In the genomic region with DNA sequence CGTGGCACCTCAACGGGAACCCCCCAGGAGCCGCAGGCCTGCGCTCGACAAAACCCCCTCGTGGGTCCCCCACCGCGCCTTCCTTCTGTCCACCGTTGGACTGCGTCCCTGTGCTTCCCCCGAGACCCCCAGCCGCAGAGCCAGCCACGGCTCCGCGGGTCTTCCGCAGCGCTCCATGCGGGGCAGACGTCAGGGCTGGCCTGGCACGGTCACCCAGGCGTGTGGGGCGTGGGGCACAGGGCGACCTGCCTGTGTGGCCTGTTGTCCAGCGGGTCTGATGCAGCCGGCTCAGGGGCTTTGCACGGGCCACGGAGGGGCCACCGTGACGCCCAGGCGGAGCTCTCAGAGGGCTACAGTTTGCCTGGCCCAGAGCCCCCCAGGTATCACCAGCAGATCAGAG, we compare ENCODE assay signal across 12 cellular contexts. TPM values are rescaled to one million over a fixed set of nuclear protein-coding genes. Genes with fewer than 3 reads are reported as not detected.
DNase-seq lines count a peak whose midpoint lies in the region; ATAC-seq and TF ChIP-seq lines count a peak whose summit lies in the region.
"Had no signal": no experiment of that assay in that cellular context is flagged by ENCODE, and none has a peak within 500 bp of the region (broad histone marks: within the 10 kb centered on the region; RNA-seq: fewer than 3 reads in every experiment).

No MANE protein-coding gene starts in this region.

- intact Hi-C loops in activated CD8-positive, alpha-beta T cell treated with anti-CD3 and anti-CD28 coated beads for 36 hours (cut with micrococcal nuclease) = no loop called here

- H3K27ac ChIP-seq in HL-60 (replicated peaks) = peak overlapping the region; percentile 71; the same call in 1 of the 2 replicates
- peak overlapping the region; percentile 51 to 61 for H3K27ac ChIP-seq in right atrium auricular region

- peak overlapping the region; percentile 84 for H3K4me3 Mint-ChIP-seq in activated CD8-positive, alpha-beta T cell treated with anti-CD3 and anti-CD28 coated beads for 36 hours
- H3K4me3 Mint-ChIP-seq in stimulated activated naive B cell treated with anti-CD40 and anti-IgM and Interleukin-4, amounts not matched to agents 10 μg/mL and 1 μg/mL and 100 μg/mL, for 72 hours = no peak overlapping the region

- peak overlapping the region; percentile 91 for H3K27ac Mint-ChIP-seq in activated CD8-positive, alpha-beta T cell treated with anti-CD3 and anti-CD28 coated beads for 36 hours
- H3K27ac Mint-ChIP-seq in stimulated activated naive B cell treated with anti-CD40 and anti-IgM and Interleukin-4, amounts not matched to agents 10 μg/mL and 1 μg/mL and 100 μg/mL, for 72 hours = peak overlapping the region; percentile 98

- ATAC-seq in activated CD8-positive, alpha-beta T cell treated with anti-CD3 and anti-CD28 coated beads for 36 hours = no peak
- no peak for ATAC-seq in stimulated activated naive B cell treated with anti-CD40 and anti-IgM and Interleukin-4, amounts not matched to agents 10 μg/mL and 1 μg/mL and 100 μg/mL, for 72 hours (replicated peaks)
- ATAC-seq in HG02571 (IDR thresholded peaks at IDR 0.05; ENCODE audit: unreplicated experiment) (no peak), HG03432 (IDR thresholded peaks at IDR 0.05; ENCODE audit: unreplicated experiment) (no peak), GM18861 (IDR thresholded peaks at IDR 0.05; ENCODE audit: unreplicated experiment) (no peak)

- H3K4me3 ChIP-seq in HL-60 (replicated peaks; ENCODE audit: insufficient read depth, low read length) (no peak overlapping the region), right atrium auricular region (no peak overlapping the region)
- H3K4me3 ChIP-seq: HAP-1, prostate gland had no signal

- peaks cover 0 to 50% of the 10 kb centered on the region in 2 donors for H3K4me1 ChIP-seq in right atrium auricular region

- peaks cover 57% of the 10 kb centered on the region for H3K36me3 Mint-ChIP-seq in activated CD8-positive, alpha-beta T cell treated with anti-CD3 and anti-CD28 coated beads for 36 hours (ENCODE audit: low read depth)
- peaks cover 44 to 48% of the 10 kb centered on the region in 2 donors for H3K36me3 Mint-ChIP-seq in stimulated activated naive B cell treated with anti-CD40 and anti-IgM and Interleukin-4, amounts not matched to agents 10 μg/mL and 1 μg/mL and 100 μg/mL, for 72 hours

- no peaks in the 10 kb centered on the region for H3K9me3 ChIP-seq in right atrium auricular region
- H3K9me3 ChIP-seq: HAP-1, prostate gland had no signal

- H3K27me3 ChIP-seq in HL-60 (ENCODE audit: insufficient read depth, poor library complexity, severe bottlenecking) (no peaks in the 10 kb centered on the region), right atrium auricular region (no peaks in the 10 kb centered on the region)

- no peaks in the 10 kb centered on the region for H3K27me3 Mint-ChIP-seq in activated CD8-positive, alpha-beta T cell treated with anti-CD3 and anti-CD28 coated beads for 36 hours
- no peaks in the 10 kb centered on the region for H3K27me3 Mint-ChIP-seq in stimulated activated naive B cell treated with anti-CD40 and anti-IgM and Interleukin-4, amounts not matched to agents 10 μg/mL and 1 μg/mL and 100 μg/mL, for 72 hours

- peaks cover 9% of the 10 kb centered on the region for H3K36me3 ChIP-seq in right atrium auricular region
- H3K36me3 ChIP-seq: prostate gland had no signal

- peaks cover 51% of the 10 kb centered on the region for H3K4me1 Mint-ChIP-seq in activated CD8-positive, alpha-beta T cell treated with anti-CD3 and anti-CD28 coated beads for 36 hours (ENCODE audit: low read depth)
- peaks cover 47 to 66% of the 10 kb centered on the region in 2 donors for H3K4me1 Mint-ChIP-seq in stimulated activated naive B cell treated with anti-CD40 and anti-IgM and Interleukin-4, amounts not matched to agents 10 μg/mL and 1 μg/mL and 100 μg/mL, for 72 hours

- TF ChIP-seq CTCF in HL-60 (IDR thresholded peaks at IDR 0.05; ENCODE audit: insufficient read depth, low read length) = no peak
- no peak for TF ChIP-seq CTCF in activated CD8-positive, alpha-beta T cell treated with anti-CD3 and anti-CD28 coated beads for 36 hours (IDR thresholded peaks at IDR 0.05)
- no peak for TF ChIP-seq CTCF in right atrium auricular region (IDR thresholded peaks at IDR 0.05)

- CTCF ChIA-PET in activated CD8-positive, alpha-beta T cell treated with anti-CD3 and anti-CD28 coated beads for 36 hours (lab: Charles Lee) = interaction anchor here (1.4 to 6.2 kb wide), 2 partner anchors 9 to 27 kb away, joined by 4 to 44 read pairs; no protein-coding TSS in a partner anchor

- POLR2A ChIA-PET in activated CD8-positive, alpha-beta T cell treated with anti-CD3 and anti-CD28 coated beads for 36 hours (lab: Charles Lee) = interaction anchor here (0.7 to 2.2 kb wide), 6 partner anchors 13 to 118 kb away, joined by 3 to 7 read pairs (median 4); no protein-coding TSS in a partner anchor

- H3K9me3 Mint-ChIP-seq in activated CD8-positive, alpha-beta T cell treated with anti-CD3 and anti-CD28 coated beads for 36 hours = peaks cover 2% of the 10 kb centered on the region
- H3K9me3 Mint-ChIP-seq in stimulated activated naive B cell treated with anti-CD40 and anti-IgM and Interleukin-4, amounts not matched to agents 10 μg/mL and 1 μg/mL and 100 μg/mL, for 72 hours = peaks cover 2 to 4% of the 10 kb centered on the region in 2 donors

- DNase-seq in HL-60 (ENCODE audit: low read depth in 1 of 2, low spot score in 1 of 2) (no peak), right atrium auricular region (ENCODE audit: low spot score) (no peak)
- no peak for DNase-seq in activated CD8-positive, alpha-beta T cell treated with anti-CD3 and anti-CD28 coated beads for 36 hours
- DNase-seq in stimulated activated naive B cell treated with anti-CD40 and anti-IgM and Interleukin-4, amounts not matched to agents 10 μg/mL and 1 μg/mL and 100 μg/mL, for 72 hours = no peak
- DNase-seq: activated CD4-positive, alpha-beta T cell treated with anti-CD3 and anti-CD28 coated beads for 1 hour; NCI-H2227 treated with DMSO at 0.1 percent for 48 hours; OCI-M1 had no signal

RNA-seq across cellular contexts. Expression of gene NFATC1, which starts 11.0 kb away (rescaled TPM):
- 10 to 100 TPM; 97.2 to 98.3 TPM for total RNA-seq in activated CD8-positive, alpha-beta T cell treated with anti-CD3 and anti-CD28 coated beads for 36 hours
- 10 to 100 TPM; 19.0 to 20.2 TPM for total RNA-seq in right atrium auricular region

Comparison
In these comparisons a context has a peak if more than half of its experiments do, and no peak if none do; other contexts are left out.
1. RNA of gene NFATC1, which starts 11.0 kb away (total RNA-seq): 97.2 to 98.3 TPM in activated CD8-positive, alpha-beta T cell treated with anti-CD3 and anti-CD28 coated beads for 36 hours; 19.0 to 20.2 TPM in right atrium auricular region; every median in the first group is over 4 times any median in the second.